Comparison of ENCODE assay signal across 15 cellular contexts in the genomic region with DNA sequence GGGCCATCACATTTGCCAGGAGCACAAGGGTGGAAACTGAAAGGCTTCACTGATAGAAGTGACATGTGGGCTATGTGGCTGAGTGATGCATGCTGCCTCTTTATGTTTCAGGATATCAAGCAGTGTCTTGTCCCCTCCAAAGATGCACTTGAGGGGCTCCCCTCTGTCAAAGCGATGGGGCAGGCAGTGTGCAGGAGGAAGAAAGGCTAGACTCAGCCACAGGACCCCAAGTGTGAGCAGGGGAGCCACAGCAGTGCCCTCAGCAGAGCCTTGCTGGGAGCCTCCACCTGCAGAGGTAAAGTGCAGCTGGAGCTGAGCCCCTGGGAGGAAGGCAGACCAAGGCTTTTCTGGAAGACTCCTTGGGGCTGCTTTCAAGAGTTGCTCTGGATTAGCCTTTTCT.
"Had no signal": no experiment of that assay in that cellular context is flagged by ENCODE, and none has a peak within 500 bp of the region (broad histone marks: within the 10 kb centered on the region; RNA-seq: fewer than 3 reads in every experiment).

No MANE protein-coding gene starts in this region.

- H3K79me2 ChIP-seq: parathyroid adenoma had no signal

- H3K9ac ChIP-seq: parathyroid adenoma had no signal

- ATAC-seq: activated CD8-positive, alpha-beta memory T cell treated with anti-CD3 and anti-CD28 coated beads, Interleukin-2, amount 10 ng/mL, durations not matched to agents 7 days and 5 days; body of pancreas; effector memory CD8-positive, alpha-beta T cell; naive thymus-derived CD8-positive, alpha-beta T cell; sciatic nerve had no signal

- H3K4me1 Mint-ChIP-seq: immature natural killer cell had no signal

- H3K36me3 Mint-ChIP-seq: activated naive CD8-positive, alpha-beta T cell treated with anti-CD3 and anti-CD28 coated beads, Interleukin-2, amount 10 ng/mL, durations not matched to agents 7 days and 5 days; immature natural killer cell; naive thymus-derived CD8-positive, alpha-beta T cell had no signal

- H3K4me3 ChIP-seq: body of pancreas, esophagus squamous epithelium, smooth muscle cell had no signal

- H3K4me2 ChIP-seq: smooth muscle cell had no signal

- H3K27me3 ChIP-seq: body of pancreas, esophagus squamous epithelium had no signal

- H3K27ac Mint-ChIP-seq: activated CD8-positive, alpha-beta memory T cell treated with anti-CD3 and anti-CD28 coated beads, Interleukin-2, amount 10 ng/mL, durations not matched to agents 7 days and 5 days; immature natural killer cell had no signal

- H3K36me3 ChIP-seq: esophagus squamous epithelium, WERI-Rb-1 had no signal

- H3K9me3 Mint-ChIP-seq: activated naive CD8-positive, alpha-beta T cell treated with anti-CD3 and anti-CD28 coated beads, Interleukin-2, amount 10 ng/mL, durations not matched to agents 7 days and 5 days; effector memory CD8-positive, alpha-beta T cell; immature natural killer cell; naive thymus-derived CD8-positive, alpha-beta T cell had no signal

- H2AFZ ChIP-seq: parathyroid adenoma had no signal

- H3K9me3 ChIP-seq: body of pancreas, esophagus squamous epithelium had no signal

- DNase-seq: activated CD4-positive, alpha-beta T cell treated with anti-CD3 and anti-CD28 coated beads, Interleukin-2, amount 50 U/mL, for 48 hours; activated CD8-positive, alpha-beta memory T cell treated with anti-CD3 and anti-CD28 coated beads, Interleukin-2, amount 10 ng/mL, durations not matched to agents 7 days and 5 days; activated naive CD4-positive, alpha-beta T cell; activated naive CD8-positive, alpha-beta T cell treated with anti-CD3 and anti-CD28 coated beads, Interleukin-2, amount 10 ng/mL, durations not matched to agents 7 days and 5 days; body of pancreas; effector memory CD8-positive, alpha-beta T cell; esophagus squamous epithelium; immature natural killer cell; kidney glomerular epithelial cell; naive thymus-derived CD8-positive, alpha-beta T cell; stimulated activated CD4-positive, alpha-beta T cell treated with anti-CD3 and anti-CD28 coated beads, Interleukin-4, amount 100 ng/mL, for 1 hour; WERI-Rb-1 had no signal

- H3K27me3 Mint-ChIP-seq: activated CD8-positive, alpha-beta memory T cell treated with anti-CD3 and anti-CD28 coated beads, Interleukin-2, amount 10 ng/mL, durations not matched to agents 7 days and 5 days; effector memory CD8-positive, alpha-beta T cell had no signal

- H3K27ac ChIP-seq: body of pancreas, esophagus squamous epithelium, parathyroid adenoma, WERI-Rb-1 had no signal

- H3K4me3 Mint-ChIP-seq: activated CD8-positive, alpha-beta memory T cell treated with anti-CD3 and anti-CD28 coated beads, Interleukin-2, amount 10 ng/mL, durations not matched to agents 7 days and 5 days; activated naive CD8-positive, alpha-beta T cell treated with anti-CD3 and anti-CD28 coated beads, Interleukin-2, amount 10 ng/mL, durations not matched to agents 7 days and 5 days; effector memory CD8-positive, alpha-beta T cell; immature natural killer cell; naive thymus-derived CD8-positive, alpha-beta T cell had no signal
